In the genomic region with DNA sequence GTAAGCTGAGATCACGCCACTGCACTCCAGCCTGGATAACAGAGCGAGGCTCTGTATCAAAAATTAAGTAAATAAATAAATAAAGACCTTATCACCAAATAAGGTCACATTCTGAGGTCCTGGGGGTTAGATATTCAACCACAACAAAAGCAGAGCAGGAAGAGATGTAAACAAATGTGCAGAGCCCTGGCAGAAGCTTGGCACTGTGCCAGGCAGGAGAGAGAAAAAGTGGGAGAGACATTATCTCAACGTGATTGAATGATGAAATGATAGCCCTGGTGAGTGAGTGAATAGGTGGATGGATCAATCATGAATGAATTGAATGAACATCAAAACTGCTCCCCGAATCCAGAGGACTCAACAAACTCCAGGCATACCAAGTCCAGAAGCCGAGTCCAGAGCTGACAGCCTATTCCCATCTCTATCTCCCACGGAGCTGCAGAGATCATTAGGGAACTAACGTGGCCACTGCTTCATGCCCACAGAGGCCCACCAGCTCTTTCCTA, we compare ENCODE assay signal across 8 cellular contexts.
DNase-seq lines count a peak whose midpoint lies in the region; ATAC-seq and TF ChIP-seq lines count a peak whose summit lies in the region.

No MANE protein-coding gene starts in this region.

- peak overlapping the region; percentile 83 to 86 for H3K4me3 Mint-ChIP-seq in stimulated activated naive CD8-positive, alpha-beta T cell treated with anti-CD3 and anti-CD28 coated beads, Interleukin-15, amount 100 ng/mL, for 72 hours
- peak overlapping the region in 2 of 5 donors; percentile 48 to 52 for H3K4me3 Mint-ChIP-seq in immature natural killer cell

- no peak for ATAC-seq in stimulated activated naive CD8-positive, alpha-beta T cell treated with anti-CD3 and anti-CD28 coated beads, Interleukin-15, amount 100 ng/mL, for 72 hours

- POLR2A ChIA-PET in RWPE1 (lab: Yijun Ruan, JAX; ENCODE audit: low non-redundant PET) = no interaction called here

- peak overlapping the region; percentile 97 for H3K27ac ChIP-seq in RWPE1

- no peaks in the 10 kb centered on the region for H3K36me3 Mint-ChIP-seq in immature natural killer cell

- H3K27ac Mint-ChIP-seq in stimulated activated naive CD8-positive, alpha-beta T cell treated with anti-CD3 and anti-CD28 coated beads, Interleukin-15, amount 100 ng/mL, for 72 hours = peak overlapping the region; percentile 93 to 98
- H3K27ac Mint-ChIP-seq in immature natural killer cell = peak overlapping the region in 2 of 6 donors; percentile 22 to 83

- no peak for TF ChIP-seq CTCF in RWPE1 (conservative IDR thresholded peaks at IDR 0.05; ENCODE audit: low read depth)

- CTCF ChIA-PET in RWPE1 (lab: Yijun Ruan, JAX) = interaction anchor here (0.9 kb wide), 1 partner anchor 117 kb away, joined by 4 read pairs; no protein-coding TSS in a partner anchor

- H3K9me3 Mint-ChIP-seq in stimulated activated naive CD8-positive, alpha-beta T cell treated with anti-CD3 and anti-CD28 coated beads, Interleukin-15, amount 100 ng/mL, for 72 hours = no peaks in the 10 kb centered on the region
- no peaks in the 10 kb centered on the region for H3K9me3 Mint-ChIP-seq in immature natural killer cell

- H3K4me1 Mint-ChIP-seq in stimulated activated naive CD8-positive, alpha-beta T cell treated with anti-CD3 and anti-CD28 coated beads, Interleukin-15, amount 100 ng/mL, for 72 hours = peaks cover 96% of the 10 kb centered on the region
- H3K4me1 Mint-ChIP-seq in immature natural killer cell = peaks cover 43 to 45% of the 10 kb centered on the region in 2 donors

- DNase-seq in NCI-H2227 (lab: John Stamatoyannopoulos, UW; ENCODE audit: unreplicated experiment) (peak; percentile 43), NCI-H2227 treated with DMSO at 0.1 percent for 48 hours (lab: John Stamatoyannopoulos, UW) (no peak), RWPE1 (ENCODE audit: low spot score) (no peak), globus pallidus (ENCODE audit: low spot score) (peak; percentile 35), NCI-H1694 (lab: John Stamatoyannopoulos, UW) (no peak), HUDEP-2 (lab: John Stamatoyannopoulos, UW; ENCODE audit: unreplicated experiment in 76 of 76) (no peak), immature natural killer cell (no peak)
- DNase-seq in stimulated activated naive CD8-positive, alpha-beta T cell treated with anti-CD3 and anti-CD28 coated beads, Interleukin-15, amount 100 ng/mL, for 72 hours = no peak

- H3K27me3 Mint-ChIP-seq in stimulated activated naive CD8-positive, alpha-beta T cell treated with anti-CD3 and anti-CD28 coated beads, Interleukin-15, amount 100 ng/mL, for 72 hours = no peaks in the 10 kb centered on the region
- H3K27me3 Mint-ChIP-seq in immature natural killer cell (ENCODE audit: low read depth in 3 of 3) = peaks cover 0 to 3% (median 2%) of the 10 kb centered on the region in 3 donors

Comparison
In these comparisons a context has a peak if more than half of its experiments do, and no peak if none do; other contexts are left out.
1. DNase-seq: peak in NCI-H2227 (single experiment) and globus pallidus (single experiment); none in NCI-H2227 treated with DMSO at 0.1 percent for 48 hours (single experiment), RWPE1 (single experiment), stimulated activated naive CD8-positive, alpha-beta T cell treated with anti-CD3 and anti-CD28 coated beads, Interleukin-15, amount 100 ng/mL, for 72 hours (0 of 2), NCI-H1694 (single experiment), HUDEP-2 (0 of 76) and immature natural killer cell (0 of 3).